Comparison of ENCODE assay signal across 15 cellular contexts in the genomic region with DNA sequence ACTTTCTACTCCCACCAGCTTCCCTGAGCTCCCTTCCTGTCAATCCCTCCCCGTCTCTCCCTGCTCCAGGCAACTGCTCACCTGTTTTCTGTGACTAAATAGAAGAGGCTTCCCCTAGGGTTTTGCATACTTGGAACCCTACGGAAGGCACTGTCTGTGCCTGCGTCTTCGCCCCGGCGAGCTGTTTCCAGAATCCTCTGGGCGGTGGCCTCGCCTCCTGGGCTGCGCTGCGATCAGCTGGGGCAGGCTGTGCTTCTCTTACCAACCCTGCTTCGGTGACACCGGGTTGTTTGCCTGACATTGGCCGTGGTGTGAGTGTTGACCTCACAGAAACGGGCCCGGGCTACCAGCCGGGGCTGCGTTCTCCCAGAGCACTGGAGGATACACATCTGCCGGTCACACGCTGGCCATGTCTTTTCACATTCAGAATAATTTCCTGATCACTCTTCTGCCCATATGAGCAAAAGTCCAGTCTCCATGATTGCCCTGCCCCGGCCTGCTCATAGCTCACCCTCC. TPM values are rescaled to one million over a fixed set of nuclear protein-coding genes. Genes with fewer than 3 reads are reported as not detected.
DNase-seq lines count a peak whose midpoint lies in the region; ATAC-seq, FAIRE-seq and TF ChIP-seq lines count a peak whose summit lies in the region.
"Had no signal": no experiment of that assay in that cellular context is flagged by ENCODE, and none has a peak within 500 bp of the region (broad histone marks: within the 10 kb centered on the region; RNA-seq: fewer than 3 reads in every experiment).

No MANE protein-coding gene starts in this region.

- H3K4me1 Mint-ChIP-seq in activated CD4-positive, alpha-beta T cell treated with anti-CD3 and anti-CD28 coated beads for 36 hours = peaks cover 62% of the 10 kb centered on the region

- H3K36me3 Mint-ChIP-seq in activated CD4-positive, alpha-beta T cell treated with anti-CD3 and anti-CD28 coated beads for 36 hours (ENCODE audit: low read depth) = no peaks in the 10 kb centered on the region

- TF ChIP-seq POLR2A in spleen (IDR thresholded peaks at IDR 0.05) = no peak

- POLR2A ChIA-PET in activated CD4-positive, alpha-beta T cell treated with anti-CD3 and anti-CD28 coated beads for 36 hours (lab: Charles Lee) = interaction anchor here (2.2 kb wide), 1 partner anchor 45 kb away, joined by 10 read pairs; no protein-coding TSS in a partner anchor

- H3K27me3 Mint-ChIP-seq in activated CD4-positive, alpha-beta T cell treated with anti-CD3 and anti-CD28 coated beads for 36 hours = no peaks in the 10 kb centered on the region

- peak overlapping the region; percentile 29 for H3K4me3 Mint-ChIP-seq in activated CD4-positive, alpha-beta T cell treated with anti-CD3 and anti-CD28 coated beads for 36 hours

- H3K9me3 Mint-ChIP-seq in activated CD4-positive, alpha-beta T cell treated with anti-CD3 and anti-CD28 coated beads for 36 hours (ENCODE audit: low read depth) = no peaks in the 10 kb centered on the region

- H3K27ac ChIP-seq in coronary artery = no peak overlapping the region
- peak overlapping the region; percentile 80 to 93 (median 88) for H3K27ac ChIP-seq in spleen
- H3K27ac ChIP-seq: testis had no signal

- intact Hi-C loops in activated CD4-positive, alpha-beta T cell treated with anti-CD3 and anti-CD28 coated beads for 36 hours (cut with DNase I, micrococcal nuclease) = no loop called here
- intact Hi-C loops in spleen (cut with DNase I; ENCODE audit: low total_unique reads) = no loop called here

- H3K27ac Mint-ChIP-seq in activated CD4-positive, alpha-beta T cell treated with anti-CD3 and anti-CD28 coated beads for 36 hours = no peak overlapping the region

- peaks cover 29 to 93% (median 79%) of the 10 kb centered on the region in 6 donors for H3K4me1 ChIP-seq in spleen
- H3K4me1 ChIP-seq: testis had no signal

- no peak for FAIRE-seq in frontal cortex (lab: Jason Lieb, UNC)

- H3K4me3 ChIP-seq in coronary artery (peak overlapping the region; percentile 14), spleen (peak overlapping the region; percentile 14 to 65 (median 30))

- 82 to 96% (median 85%) methylated on average over 11 to 20 of the region's 20 CpGs for WGBS in spleen, 5 donors

- ATAC-seq in activated CD4-positive, alpha-beta T cell treated with anti-CD3 and anti-CD28 coated beads for 36 hours = no peak
- ATAC-seq in HG03460 (IDR thresholded peaks at IDR 0.05; ENCODE audit: unreplicated experiment) (peak; percentile 3), omental fat pad (ENCODE audit: low FRiP score) (no peak)
- ATAC-seq: left lobe of liver had no signal

- no peak for DNase-seq in activated CD4-positive, alpha-beta T cell treated with anti-CD3 and anti-CD28 coated beads for 36 hours
- no peak for DNase-seq in activated CD4-positive, alpha-beta T cell treated with anti-CD3 and anti-CD28 coated beads for 4 hours
- DNase-seq in coronary artery (ENCODE audit: low spot score) (no peak), spleen (peak; percentile 82), frontal cortex (ENCODE audit: low spot score in 2 of 2) (no peak), omental fat pad (ENCODE audit: low spot score) (no peak), SIG-M5 (lab: John Stamatoyannopoulos, UW) (no peak)
- DNase-seq: NCI-H1417, NCI-H510A treated with DMSO at 0.1 percent for 48 hours, Right ventricle myocardium superior had no signal

- H3K9me3 ChIP-seq in spleen = peaks cover 0 to 3% (median 0%) of the 10 kb centered on the region in 8 donors
- H3K9me3 ChIP-seq: testis had no signal

- H3K27me3 ChIP-seq in spleen (replicated peaks in 1 of 7) = no peaks in the 10 kb centered on the region
- H3K27me3 ChIP-seq: testis had no signal

- TF ChIP-seq CTCF in coronary artery (IDR thresholded peaks at IDR 0.05) (no peak), spleen (IDR thresholded peaks at IDR 0.05 in 8 of 11, conservative IDR thresholded peaks at IDR 0.05 in 3 of 11) (no peak), omental fat pad (IDR thresholded peaks at IDR 0.05) (no peak)

- CTCF ChIA-PET in activated CD4-positive, alpha-beta T cell treated with anti-CD3 and anti-CD28 coated beads for 36 hours (lab: Charles Lee) = interaction anchor here (0.6 to 1.3 kb wide), 7 partner anchors 33 to 276 kb away, joined by 3 to 5 read pairs (median 4); no protein-coding TSS in a partner anchor

- H3K36me3 ChIP-seq in spleen = no peaks in the 10 kb centered on the region

RNA-seq across cellular contexts. Expression of a gene that starts 29.4 kb away (rescaled TPM):
- total RNA-seq in activated CD4-positive, alpha-beta T cell treated with anti-CD3 and anti-CD28 coated beads for 36 hours = 1 to 10 TPM; 3.4 to 4.0 TPM
- total RNA-seq in spleen (10 to 100 TPM; 15.5 to 37.0 (median 19.5) TPM), frontal cortex (not detected), omental fat pad (1 to 10 TPM in 2 of 4 donors, under 1 TPM in 1, not detected in 1; 0.36 to 1.1 (median 1.1) TPM)
- 10 to 100 TPM; 16.1 to 26.9 (median 22.7) TPM for polyA plus RNA-seq in spleen
- total RNA-seq: A172, dermis blood vessel endothelial cell, left lobe of liver, Right ventricle myocardium superior had no signal

Comparison
In these comparisons a context has a peak if more than half of its experiments do, and no peak if none do; other contexts are left out.
1. H3K27ac ChIP-seq: peak in spleen (8 of 8); none in coronary artery (0 of 2).